In genomic region chr6:128065072-128065471, GRCh38 we compare ENCODE assay signal across 20 cellular contexts.
DNase-seq lines count a peak whose midpoint lies in the region; ATAC-seq, FAIRE-seq and TF ChIP-seq lines count a peak whose summit lies in the region.
"Had no signal": no experiment of that assay in that cellular context is flagged by ENCODE, and none has a peak within 500 bp of the region (broad histone marks: within the 10 kb centered on the region; RNA-seq: fewer than 3 reads in every experiment).

No MANE protein-coding gene starts in this region.

- no peak overlapping the region for H3K4ac ChIP-seq in IMR-90 (ENCODE audit: low read depth, low read length)

- no peak overlapping the region for H2BK20ac ChIP-seq in IMR-90 (ENCODE audit: low read depth, low read length)

- H2AFZ ChIP-seq in HepG2 (ENCODE audit: low read length) (no peak overlapping the region), IMR-90 (replicated peaks; ENCODE audit: low read length, poor library complexity) (no peak overlapping the region)

- H3K9me1 ChIP-seq in IMR-90 (ENCODE audit: insufficient read depth, low read length), result peaks cover 9% of the 10 kb centered on the region; the same call in 1 of the 2 replicates

- no peak overlapping the region for H2BK120ac ChIP-seq in IMR-90 (ENCODE audit: low read depth, low read length)

- no peak overlapping the region for H2AK9ac ChIP-seq in IMR-90 (replicated peaks; ENCODE audit: low read depth, low read length, poor library complexity)

- dilution Hi-C loops in IMR-90 (cut with HindIII; ENCODE audit: low sequenced_read_pairs, unreplicated experiment), result no loop called here

- in situ Hi-C loops in HepG2 (cut with HindIII; ENCODE audit: extremely low pct_ligation_motif_present, low pct_unique_long_range_greater_than_20kb), result no loop called here
- in situ Hi-C loops in IMR-90 (cut with MboI; ENCODE audit: low sequenced_read_pairs), result no loop called here

- intact Hi-C loops in HepG2 (cut with micrococcal nuclease; ENCODE audit: unreplicated experiment), result loop anchor here (10.0 kb wide), 2 partner anchors 150 to 270 kb away; no protein-coding TSS in a partner anchor
- intact Hi-C loops in right lobe of liver (cut with DNase I), result no loop called here
- intact Hi-C loops in IMR-90 (cut with micrococcal nuclease), result no loop called here

- H4K91ac ChIP-seq in IMR-90 (ENCODE audit: insufficient read depth, low read depth, low read length), result no peak overlapping the region

- peaks cover 0 to 5% of the 10 kb centered on the region in 2 experiments; a peak in 2 of 4 replicates for H3K79me1 ChIP-seq in IMR-90 (ENCODE audit: low read depth in 1 of 2, low read length in 2 of 2)

- H3K4me3 ChIP-seq in HepG2 (replicated peaks in 1 of 3; ENCODE audit: insufficient read depth in 1 of 3, low read depth in 2 of 3, low read length in 3 of 3) (no peak overlapping the region; a peak in 1 of 6 replicates), right lobe of liver (no peak overlapping the region), IMR-90 (ENCODE audit: insufficient read depth, low read depth, low read length) (no peak overlapping the region), SK-N-MC (no peak overlapping the region)

- H3K4me1 ChIP-seq in HepG2 (ENCODE audit: insufficient read depth, low read length) (peaks cover 54% of the 10 kb centered on the region), right lobe of liver (peaks cover 0 to 32% (median 9%) of the 10 kb centered on the region in 4 donors), IMR-90 (ENCODE audit: control insufficient read depth, insufficient read depth, low read length) (no peaks in the 10 kb centered on the region; the same call in 1 of the 2 replicates)

- peak overlapping the region; percentile 77 for H3K27ac ChIP-seq in HepG2 (ENCODE audit: extremely low read length, insufficient read depth, low read length)
- H3K27ac ChIP-seq in right lobe of liver, result peak overlapping the region in 1 of 3 donors; percentile 2
- H3K27ac ChIP-seq in IMR-90 (ENCODE audit: insufficient read depth, low read length), result no peak overlapping the region
- H3K27ac ChIP-seq in SK-N-MC, result peak overlapping the region; percentile 56

- no peak for FAIRE-seq in HepG2 (lab: Jason Lieb, UNC)
- FAIRE-seq: GM12891, GM18507, H1 had no signal

- TF ChIP-seq POLR2A in HepG2 (IDR thresholded peaks at IDR 0.05; ENCODE audit: insufficient read depth in 1 of 2, low read depth in 2 of 2, low read length in 2 of 2) (no peak), right lobe of liver (IDR thresholded peaks at IDR 0.05) (no peak), IMR-90 (IDR thresholded peaks at IDR 0.05; ENCODE audit: low read depth, low read length) (no peak)

- DNase-seq in HepG2 (ENCODE audit: low spot score), result no peak
- DNase-seq in right lobe of liver, result no peak
- peak; percentile 10 for DNase-seq in IMR-90
- DNase-seq in SK-N-MC (ENCODE audit: low read depth, low spot score), result no peak
- no peak for DNase-seq in OCI-M2 (lab: John Stamatoyannopoulos, UW; ENCODE audit: unreplicated experiment)
- no peak for DNase-seq in activated CD4-positive, alpha-beta T cell treated with anti-CD3 and anti-CD28 coated beads for 1 hour
- DNase-seq: C1 segment of cervical spinal cord; Calu3; CD4-positive, alpha-beta memory T cell; COR-L47; DMS53; DMS79 treated with DMSO at 0.1 percent for 48 hours; GF-D8; H9; HFFc6 had no signal

- TF ChIP-seq RAD21 in HepG2 (CRISPR knock-in tag; IDR thresholded peaks at IDR 0.05) (no peak), IMR-90 (IDR thresholded peaks at IDR 0.05; ENCODE audit: low read length) (no peak)

- H4K20me1 ChIP-seq in HepG2 (ENCODE audit: insufficient read depth, low read length), result no peaks in the 10 kb centered on the region
- no peaks in the 10 kb centered on the region for H4K20me1 ChIP-seq in IMR-90 (ENCODE audit: insufficient read depth, low read length)

- no peak overlapping the region for H3K18ac ChIP-seq in IMR-90 (ENCODE audit: low read depth, low read length)

- H2AK5ac ChIP-seq in IMR-90 (ENCODE audit: low read depth, low read length), result no peak overlapping the region

- H2BK5ac ChIP-seq in IMR-90 (ENCODE audit: low read depth, low read length, poor library complexity, severe bottlenecking), result no peak overlapping the region

- no TSS peak for BruUV-seq in HepG2 (replicated peaks; lab: Mats Ljungman, UMichigan)
- BruUV-seq in IMR-90 (replicated peaks; lab: Mats Ljungman, UMichigan), result no TSS peak

- no peak overlapping the region for H3K23ac ChIP-seq in IMR-90 (ENCODE audit: low read depth, low read length)

- no peak overlapping the region for H3K56ac ChIP-seq in IMR-90 (ENCODE audit: extremely low read depth, insufficient read depth, low read length)

- TF ChIP-seq EP300 in HepG2 (IDR thresholded peaks at IDR 0.05; ENCODE audit: low read depth in 2 of 2, low read length in 2 of 2) (no peak), HepG2 (CRISPR knock-in tag; IDR thresholded peaks at IDR 0.05; ENCODE audit: borderline replicate concordance) (no peak)

- no peak overlapping the region for H2BK15ac ChIP-seq in IMR-90 (ENCODE audit: low read depth, low read length)

- no peak for TF ChIP-seq CTCF in HepG2 (CRISPR knock-in tag; IDR thresholded peaks at IDR 0.05)
- no peak for TF ChIP-seq CTCF in right lobe of liver (IDR thresholded peaks at IDR 0.05)
- no peak for TF ChIP-seq CTCF in IMR-90 (conservative IDR thresholded peaks at IDR 0.05; ENCODE audit: low read depth, low read length)

- H3K9ac ChIP-seq in HepG2 (ENCODE audit: insufficient read depth, low read depth, low read length), result no peak overlapping the region
- H3K9ac ChIP-seq in IMR-90 (ENCODE audit: low read depth, low read length), result no peak overlapping the region
- H3K9ac ChIP-seq in SK-N-MC (ENCODE audit: insufficient read length), result no peak overlapping the region

- no peak overlapping the region for H3K14ac ChIP-seq in IMR-90 (replicated peaks; ENCODE audit: low read depth, low read length)

- POLR2A ChIA-PET in HepG2 (lab: Yijun Ruan, JAX), result interaction anchor here (1.5 kb wide), 1 partner anchor 451 kb away, joined by 3 read pairs; no protein-coding TSS in a partner anchor
- POLR2A ChIA-PET in IMR-90 (lab: Charles Lee; ENCODE audit: unreplicated experiment), result no interaction called here

- CTCF ChIA-PET in HepG2 (lab: Yijun Ruan, JAX; ENCODE audit: low intra/inter-chr PET ratio, low total read pairs) (no interaction called here), IMR-90 (lab: Yijun Ruan, JAX) (no interaction called here)

- no peak overlapping the region for H4K8ac ChIP-seq in IMR-90 (ENCODE audit: low read depth in 2 of 2, low read length in 2 of 2)

- H3K79me2 ChIP-seq in HepG2 (ENCODE audit: insufficient read depth, low read length), result no peaks in the 10 kb centered on the region

- peak overlapping the region; percentile 52 for H3K4me2 ChIP-seq in HepG2 (ENCODE audit: low read depth, low read length)
- H3K4me2 ChIP-seq in IMR-90 (ENCODE audit: low read depth, low read length), result no peak overlapping the region

- peaks cover 10 to 24% of the 10 kb centered on the region in 2 experiments for H3K36me3 ChIP-seq in HepG2 (replicated peaks in 1 of 2; ENCODE audit: control insufficient read depth in 1 of 2, insufficient read depth in 2 of 2, low read length in 2 of 2)
- no peaks in the 10 kb centered on the region for H3K36me3 ChIP-seq in right lobe of liver
- H3K36me3 ChIP-seq in IMR-90 (ENCODE audit: control insufficient read depth, insufficient read depth, low read length), result peaks cover 9% of the 10 kb centered on the region
- H3K36me3 ChIP-seq in SK-N-MC (ENCODE audit: insufficient read depth, low read length), result no peaks in the 10 kb centered on the region

- no peaks in the 10 kb centered on the region for H3K9me3 ChIP-seq in HepG2 (ENCODE audit: low read length)
- no peaks in the 10 kb centered on the region for H3K9me3 ChIP-seq in right lobe of liver
- no peaks in the 10 kb centered on the region for H3K9me3 ChIP-seq in IMR-90 (ENCODE audit: control insufficient read depth, insufficient read depth, low read length)
- H3K9me3 ChIP-seq in SK-N-MC (ENCODE audit: low read depth, low read length), result no peaks in the 10 kb centered on the region

- no peak overlapping the region for H4K5ac ChIP-seq in IMR-90 (ENCODE audit: low read depth, low read length)

- 94% methylated on average over 3 of the region's 3 CpGs for WGBS in HepG2 (ENCODE audit: low lambda C conversion rate)
- WGBS in right lobe of liver (ENCODE audit: insufficient coverage, low coverage, low lambda C conversion rate, missing lambda C conversion rate), result 91% methylated on average over 3 of the region's 3 CpGs
- no CpG with 5 or more reads among the region's 3 CpGs for WGBS in IMR-90 (ENCODE audit: extremely low coverage in 2 of 2, insufficient read length in 1 of 2), 2 experiments

- no peaks in the 10 kb centered on the region for H3K27me3 ChIP-seq in HepG2 (ENCODE audit: control insufficient read depth in 1 of 2, insufficient read depth in 2 of 2, low read length in 2 of 2)
- H3K27me3 ChIP-seq in right lobe of liver, result no peaks in the 10 kb centered on the region
- no peaks in the 10 kb centered on the region for H3K27me3 ChIP-seq in IMR-90 (ENCODE audit: control insufficient read depth, insufficient read depth, low read length)

- ATAC-seq in HepG2 (no peak), right lobe of liver (no peak), IMR-90 (ENCODE audit: low read depth) (no peak), GM18519 (IDR thresholded peaks at IDR 0.05; ENCODE audit: low FRiP score, unreplicated experiment) (no peak)
- ATAC-seq: HCT116 had no signal

TF ChIP-seq in HepG2, 621 proteins besides CTCF, POLR2A, EP300 and RAD21 (continues in another document):
- TF ChIP-seq ATF4 (CRISPR knock-in tag; IDR thresholded peaks at IDR 0.05) (peak in 1 of 2 experiments; percentile 28; a peak in 2 of 4 replicates), CEBPB (IDR thresholded peaks at IDR 0.05; ENCODE audit: borderline replicate concordance, low read depth, low read length) (peak; percentile 45; the same call in 1 of the 2 replicates)

TF ChIP-seq in IMR-90, 13 proteins besides CTCF, POLR2A, EP300 and RAD21:
- TF ChIP-seq MAFK (IDR thresholded peaks at IDR 0.05; ENCODE audit: low read depth, low read length), result no peak
- TF ChIP-seq CEBPB (IDR thresholded peaks at IDR 0.05; ENCODE audit: low read depth, low read length), result 0 out of 2 replicates have a peak, but pooled peaks have one; percentile 10
